ENCODE assay signal across 16 cellular contexts in genomic region chr2:189483571-189484415, GRCh38. TPM values are rescaled to one million over a fixed set of nuclear protein-coding genes. Genes with fewer than 3 reads are reported as not detected.
DNase-seq lines count a peak whose midpoint lies in the region; ATAC-seq, FAIRE-seq and TF ChIP-seq lines count a peak whose summit lies in the region.
"Had no signal": no experiment of that assay in that cellular context is flagged by ENCODE, and none has a peak within 500 bp of the region (broad histone marks: within the 10 kb centered on the region; RNA-seq: fewer than 3 reads in every experiment).

No MANE protein-coding gene starts in this region.

- H3K79me2 ChIP-seq in SK-N-SH (ENCODE audit: insufficient read depth): no peaks in the 10 kb centered on the region
- no peaks in the 10 kb centered on the region for H3K79me2 ChIP-seq in neural progenitor cell (ENCODE audit: low read depth)

- H2AFZ ChIP-seq in SK-N-SH (ENCODE audit: low read depth) (no peak overlapping the region), mesenchymal stem cell (ENCODE audit: low read depth, low read length) (no peak overlapping the region), neural progenitor cell (replicated peaks) (no peak overlapping the region)

- H3K4me3 Mint-ChIP-seq in WTC11: no peak overlapping the region
- H3K4me3 Mint-ChIP-seq in neural progenitor cell: no peak overlapping the region
- H3K4me3 Mint-ChIP-seq: CD4-positive, CD25-positive, alpha-beta regulatory T cell had no signal

- H2BK120ac ChIP-seq in mesenchymal stem cell (ENCODE audit: low read depth, low read length): no peak overlapping the region

- H3K27me3 Mint-ChIP-seq in WTC11 (ENCODE audit: low read depth) (no peaks in the 10 kb centered on the region), neural progenitor cell (ENCODE audit: insufficient read depth, low read depth) (no peaks in the 10 kb centered on the region)

- H3K27ac ChIP-seq in SK-N-SH (ENCODE audit: low read depth in 2 of 2, low read length in 1 of 2) (no peak overlapping the region; a peak in 1 of 4 replicates), mesenchymal stem cell (ENCODE audit: low read length, poor library complexity, severe bottlenecking) (no peak overlapping the region), small intestine (ENCODE audit: low read depth in 1 of 2, low read length in 1 of 2) (no peak overlapping the region), neural progenitor cell (no peak overlapping the region)

- H3K79me1 ChIP-seq in mesenchymal stem cell (replicated peaks; ENCODE audit: low read length, poor library complexity, severe bottlenecking): no peaks in the 10 kb centered on the region

- H2BK12ac ChIP-seq in mesenchymal stem cell (ENCODE audit: low read length in 2 of 2): peak overlapping the region in 1 of 2 experiments; percentile 33

- H3F3A ChIP-seq in SK-N-SH (replicated peaks; ENCODE audit: insufficient read depth) (peaks cover 4% of the 10 kb centered on the region), neural progenitor cell (ENCODE audit: low read depth) (no peaks in the 10 kb centered on the region)

- H3K23ac ChIP-seq in mesenchymal stem cell (ENCODE audit: low read length in 2 of 2): no peak overlapping the region

- 68% methylated on average over 8 of the region's 10 CpGs for WGBS in SK-N-SH (ENCODE audit: low lambda C conversion rate)
- WGBS in mesenchymal stem cell: 73% methylated on average over 8 of the region's 10 CpGs
- 61 to 75% (median 67%) methylated on average over 10 of the region's 10 CpGs for WGBS in small intestine, 3 donors

- H2BK15ac ChIP-seq in mesenchymal stem cell (ENCODE audit: low read depth, poor library complexity, severe bottlenecking): no peak overlapping the region

- H3K36me3 Mint-ChIP-seq in WTC11: no peaks in the 10 kb centered on the region
- no peaks in the 10 kb centered on the region for H3K36me3 Mint-ChIP-seq in neural progenitor cell
- H3K36me3 Mint-ChIP-seq: CD4-positive, CD25-positive, alpha-beta regulatory T cell had no signal

- no peak for FAIRE-seq in small intestine (lab: Jason Lieb, UNC)
- FAIRE-seq: H54, RCC 7860 had no signal

- H3K9me2 ChIP-seq in SK-N-SH: no peaks in the 10 kb centered on the region

- H3K27ac Mint-ChIP-seq in WTC11: no peak overlapping the region
- no peak overlapping the region for H3K27ac Mint-ChIP-seq in neural progenitor cell
- H3K27ac Mint-ChIP-seq: CD4-positive, CD25-positive, alpha-beta regulatory T cell had no signal

- no peak overlapping the region for H3K4ac ChIP-seq in mesenchymal stem cell (ENCODE audit: low read depth in 1 of 2, low read length in 2 of 2)

- no peaks in the 10 kb centered on the region for H4K20me1 ChIP-seq in SK-N-SH (ENCODE audit: insufficient read depth)
- no peaks in the 10 kb centered on the region for H4K20me1 ChIP-seq in neural progenitor cell (ENCODE audit: low read depth)

- no peaks in the 10 kb centered on the region for H3K27me3 ChIP-seq in SK-N-SH (ENCODE audit: insufficient read depth)
- no peaks in the 10 kb centered on the region for H3K27me3 ChIP-seq in mesenchymal stem cell (ENCODE audit: control insufficient read depth in 1 of 2, insufficient read depth in 1 of 2, low read length in 2 of 2)
- no peaks in the 10 kb centered on the region for H3K27me3 ChIP-seq in small intestine (ENCODE audit: control insufficient read depth in 2 of 2, insufficient read depth in 2 of 2, low read length in 2 of 2)
- no peaks in the 10 kb centered on the region for H3K27me3 ChIP-seq in neural progenitor cell

- no peak for TF ChIP-seq RAD21 in SK-N-SH (IDR thresholded peaks at IDR 0.05; ENCODE audit: low read length)

- H3K4me2 ChIP-seq in SK-N-SH: no peak overlapping the region
- no peak overlapping the region for H3K4me2 ChIP-seq in mesenchymal stem cell (ENCODE audit: low read length, poor library complexity, severe bottlenecking)
- H3K4me2 ChIP-seq in neural progenitor cell: no peak overlapping the region

- H3K14ac ChIP-seq in mesenchymal stem cell (ENCODE audit: low read length in 2 of 2): peak overlapping the region in 1 of 2 experiments; percentile 83

- no peak for TF ChIP-seq CTCF in SK-N-SH (IDR thresholded peaks at IDR 0.05)
- no peak for TF ChIP-seq CTCF in WTC11 (IDR thresholded peaks at IDR 0.05)
- TF ChIP-seq CTCF in neural progenitor cell (IDR thresholded peaks at IDR 0.05): no peak

- peak overlapping the region; percentile 29 for H4K8ac ChIP-seq in mesenchymal stem cell (ENCODE audit: low read length)

- H3K9ac ChIP-seq in SK-N-SH (no peak overlapping the region), mesenchymal stem cell (ENCODE audit: low read length) (no peak overlapping the region), neural progenitor cell (no peak overlapping the region)

- no peak overlapping the region for H2BK5ac ChIP-seq in mesenchymal stem cell (ENCODE audit: low read depth, low read length, poor library complexity, severe bottlenecking)

- H3K36me3 ChIP-seq in SK-N-SH (replicated peaks in 1 of 2; ENCODE audit: control insufficient read depth in 1 of 2, insufficient read depth in 2 of 2, low read length in 1 of 2): no peaks in the 10 kb centered on the region
- H3K36me3 ChIP-seq in mesenchymal stem cell (ENCODE audit: control insufficient read depth in 1 of 2, insufficient read depth in 2 of 2, low read depth in 1 of 2, low read length in 2 of 2): no peaks in the 10 kb centered on the region
- no peaks in the 10 kb centered on the region for H3K36me3 ChIP-seq in small intestine (ENCODE audit: control insufficient read depth in 2 of 2, insufficient read depth in 2 of 2, low read length in 2 of 2)
- H3K36me3 ChIP-seq in neural progenitor cell: no peaks in the 10 kb centered on the region

- CTCF ChIA-PET in SK-N-SH (lab: Yijun Ruan, JAX) (interaction anchor here (1.3 kb wide), 1 partner anchor 39 kb away, joined by 3 read pairs; no protein-coding TSS in a partner anchor), WTC11 (lab: Charles Lee) (no interaction called here)

- TF ChIP-seq EP300 in SK-N-SH (IDR thresholded peaks at IDR 0.05; ENCODE audit: borderline replicate concordance in 1 of 2, low read depth in 1 of 2, low read length in 1 of 2): no peak

- H2AK5ac ChIP-seq in mesenchymal stem cell (ENCODE audit: low read length, severe bottlenecking): no peak overlapping the region

- peak; percentile 6 for DNase-seq in SK-N-SH
- no peak for DNase-seq in WTC11 (ENCODE audit: low spot score)
- no peak for DNase-seq in mesenchymal stem cell
- peak; percentile 13 for DNase-seq in small intestine
- no peak for DNase-seq in cerebellar cortex (ENCODE audit: low spot score)
- no peak for DNase-seq in neural progenitor cell (ENCODE audit: low spot score)
- no peak for DNase-seq in SKM-1 (lab: John Stamatoyannopoulos, UW; ENCODE audit: unreplicated experiment)
- DNase-seq: 8988T; Calu3; CD4-positive, CD25-positive, alpha-beta regulatory T cell; Kasumi-1; NCI-H187 treated with DMSO at 0.1 percent for 48 hours; SIG-M5 had no signal

- H3K4me1 ChIP-seq in SK-N-SH (ENCODE audit: control insufficient read depth in 1 of 2, insufficient read depth in 2 of 2, low read depth in 1 of 2, low read length in 1 of 2) (peaks cover 0 to 7% of the 10 kb centered on the region in 2 experiments; a peak in 1 of 4 replicates), mesenchymal stem cell (ENCODE audit: control insufficient read depth, insufficient read depth, low read depth, low read length) (no peaks in the 10 kb centered on the region), small intestine (ENCODE audit: control insufficient read depth in 2 of 2, insufficient read depth in 1 of 2, low read depth in 1 of 2, low read length in 1 of 2) (no peaks in the 10 kb centered on the region), neural progenitor cell (no peaks in the 10 kb centered on the region)

- H3K4me1 Mint-ChIP-seq in WTC11: no peaks in the 10 kb centered on the region
- no peaks in the 10 kb centered on the region for H3K4me1 Mint-ChIP-seq in neural progenitor cell

- H3K9me3 ChIP-seq in SK-N-SH (no peaks in the 10 kb centered on the region), mesenchymal stem cell (ENCODE audit: control insufficient read depth, low read length) (no peaks in the 10 kb centered on the region), small intestine (ENCODE audit: control insufficient read depth, low read depth) (no peaks in the 10 kb centered on the region), neural progenitor cell (ENCODE audit: low read depth) (no peaks in the 10 kb centered on the region)

- ATAC-seq in SK-N-SH treated with all-trans-retinoic acid at 6 μM for 48 hours: no peak
- ATAC-seq in WTC11: peak; percentile 69

- no peak overlapping the region for H3K4me3 ChIP-seq in SK-N-SH (ENCODE audit: low read depth in 2 of 2, low read length in 1 of 2)
- H3K4me3 ChIP-seq in mesenchymal stem cell (ENCODE audit: insufficient read depth in 1 of 2, low read depth in 1 of 2, low read length in 2 of 2): no peak overlapping the region
- H3K4me3 ChIP-seq in small intestine (ENCODE audit: low read depth in 1 of 2, low read length in 2 of 2): no peak overlapping the region
- no peak overlapping the region for H3K4me3 ChIP-seq in neural progenitor cell

- POLR2A ChIA-PET in SK-N-SH (lab: Yijun Ruan, JAX) (no interaction called here), WTC11 (lab: Charles Lee) (no interaction called here)

- H4K91ac ChIP-seq in mesenchymal stem cell (ENCODE audit: low read length): no peak overlapping the region

- no peaks in the 10 kb centered on the region for H3K9me3 Mint-ChIP-seq in WTC11
- no peaks in the 10 kb centered on the region for H3K9me3 Mint-ChIP-seq in neural progenitor cell
- H3K9me3 Mint-ChIP-seq: CD4-positive, CD25-positive, alpha-beta regulatory T cell had no signal

- H3K18ac ChIP-seq in mesenchymal stem cell (ENCODE audit: low read depth in 1 of 2, low read length in 2 of 2): peak overlapping the region in 1 of 2 experiments; percentile 46

TF ChIP-seq in SK-N-SH, 30 proteins besides CTCF, POLR2A, EP300 and RAD21 (continues in another document):
- no peak for TF ChIP-seq FOXM1 (IDR thresholded peaks at IDR 0.05; ENCODE audit: low read depth)

TF ChIP-seq in SK-N-SH treated with all-trans-retinoic acid at 6 μM for 48 hours, 23 proteins besides CTCF, POLR2A, EP300 and RAD21:
- TF ChIP-seq OSR1 (CRISPR knock-in tag; IDR thresholded peaks at IDR 0.05) (no peak), PPARA (CRISPR knock-in tag; IDR thresholded peaks at IDR 0.05; ENCODE audit: borderline replicate concordance) (no peak), ZC3H10 (CRISPR knock-in tag; IDR thresholded peaks at IDR 0.05) (no peak)

TF ChIP-seq in WTC11, 78 proteins besides CTCF, POLR2A, EP300 and RAD21 (continues in another document):
- TF ChIP-seq GTF2I (CRISPR knock-in tag; conservative IDR thresholded peaks at IDR 0.05): no peak

RNA-seq across cellular contexts. Expression of gene WDR75, which starts 42.5 kb away (rescaled TPM):
- polyA plus RNA-seq in SK-N-SH (2012; rRNA removed) (25.6 and 37.4 TPM in 2 replicates), small intestine (10 to 100 TPM; 11.6 to 17.4 (median 13.9) TPM)
- polyA plus RNA-seq in SK-N-SH (2012; cell fraction: cytosol; rRNA removed): 31.5 and 35.6 TPM in 2 replicates
- 40.2 and 84.1 TPM in 2 replicates for polyA plus RNA-seq in SK-N-SH (2012; cell fraction: nucleus; rRNA removed)
- total RNA-seq in WTC11 (2021) (59.0 to 68.3 TPM (median 64.8 TPM) in 3 replicates), neural progenitor cell (ENCODE audit: low replicate concordance) (85.3 and 121 TPM in 2 replicates)
- 27.2 TPM for polyA plus RNA-seq in mesenchymal stem cell (2013, experiment 1 of 2)
- polyA plus RNA-seq in mesenchymal stem cell (2013, experiment 2 of 2): 27.3 TPM

Comparison
In these comparisons a context has a peak if more than half of its experiments do, and no peak if none do; other contexts are left out.
1. DNase-seq: peak in SK-N-SH (single experiment) and small intestine (single experiment); none in WTC11 (single experiment), mesenchymal stem cell (single experiment), cerebellar cortex (single experiment), neural progenitor cell (single experiment) and SKM-1 (single experiment).